ENCODE assay signal across 7 cellular contexts in genomic region chr9:136052991-136053756, GRCh38. TPM values are rescaled to one million over a fixed set of nuclear protein-coding genes. Genes with fewer than 3 reads are reported as not detected.
DNase-seq lines count a peak whose midpoint lies in the region; ATAC-seq and TF ChIP-seq lines count a peak whose summit lies in the region.

No MANE protein-coding gene starts in this region.

- peaks cover 62% of the 10 kb centered on the region for H3K4me1 Mint-ChIP-seq in brain

- H3K9me3 ChIP-seq in HUES6 (ENCODE audit: control insufficient read depth, insufficient read depth, low read depth, low read length) (no peaks in the 10 kb centered on the region), suprapubic skin (no peaks in the 10 kb centered on the region)

- peak overlapping the region; percentile 62 to 99 (median 81) for H3K27ac Mint-ChIP-seq in brain

- no peaks in the 10 kb centered on the region for H3K27me3 ChIP-seq in HUES6 (ENCODE audit: control insufficient read depth, insufficient read depth, low read length)
- H3K27me3 ChIP-seq in layer of hippocampus (ENCODE audit: control insufficient read depth, insufficient read depth, low read length), result no peaks in the 10 kb centered on the region
- H3K27me3 ChIP-seq in suprapubic skin, result no peaks in the 10 kb centered on the region

- H3K4me3 Mint-ChIP-seq in brain, result peak overlapping the region in 4 of 5 experiments; percentile 35 to 85 (median 68)

- 61% methylated on average over 8 of the region's 23 CpGs for WGBS in suprapubic skin

- H3K27me3 Mint-ChIP-seq in brain, result peaks cover 5% of the 10 kb centered on the region

- no peaks in the 10 kb centered on the region for H3K9me3 Mint-ChIP-seq in brain

- H3K27ac ChIP-seq in HUES6 (ENCODE audit: low read depth, low read length), result peak overlapping the region; percentile 76; the same call in 1 of the 2 replicates
- H3K27ac ChIP-seq in layer of hippocampus (ENCODE audit: low read depth, low read length), result peak overlapping the region; percentile 98
- no peak overlapping the region for H3K27ac ChIP-seq in suprapubic skin

- TF ChIP-seq EP300 in suprapubic skin (IDR thresholded peaks at IDR 0.05), result no peak

- H3K4me1 ChIP-seq in HUES6 (ENCODE audit: control insufficient read depth, insufficient read depth, low read length), result peaks cover 74% of the 10 kb centered on the region
- H3K4me1 ChIP-seq in suprapubic skin, result peaks cover 39% of the 10 kb centered on the region

- no peak for TF ChIP-seq CTCF in brain (conservative IDR thresholded peaks at IDR 0.05)
- TF ChIP-seq CTCF in suprapubic skin (IDR thresholded peaks at IDR 0.05), result no peak

- peaks cover 14% of the 10 kb centered on the region for H3K36me3 ChIP-seq in HUES6 (ENCODE audit: control insufficient read depth, insufficient read depth, low read length)
- peaks cover 22% of the 10 kb centered on the region for H3K36me3 ChIP-seq in suprapubic skin

- H3K36me3 Mint-ChIP-seq in brain, result no peaks in the 10 kb centered on the region

- H3K9ac ChIP-seq in HUES6 (ENCODE audit: low read length), result peak overlapping the region; percentile 79

- TF ChIP-seq POLR2A in suprapubic skin (IDR thresholded peaks at IDR 0.05), result no peak

- ATAC-seq in GM21717 (IDR thresholded peaks at IDR 0.05; ENCODE audit: unreplicated experiment) (no peak), GM21529 (IDR thresholded peaks at IDR 0.05; ENCODE audit: unreplicated experiment) (no peak), GM18873 (IDR thresholded peaks at IDR 0.05; ENCODE audit: low FRiP score, unreplicated experiment) (no peak)

- H3K4me3 ChIP-seq in HUES6 (ENCODE audit: low read depth, low read length) (peak overlapping the region; percentile 83; the same call in 1 of the 2 replicates), suprapubic skin (peak overlapping the region; percentile 65)

- no peak for DNase-seq in suprapubic skin (ENCODE audit: low spot score in 2 of 2)

RNA-seq across cellular contexts. Expression of gene NACC2, which starts 41.9 kb away (rescaled TPM):
- polyA plus RNA-seq in brain (ENCODE audit: insufficient read depth, low read depth, low replicate concordance), result 20.6 TPM
- 10 to 100 TPM; 12.1 to 14.9 (median 13.7) TPM for total RNA-seq in suprapubic skin
